In the genomic region with DNA sequence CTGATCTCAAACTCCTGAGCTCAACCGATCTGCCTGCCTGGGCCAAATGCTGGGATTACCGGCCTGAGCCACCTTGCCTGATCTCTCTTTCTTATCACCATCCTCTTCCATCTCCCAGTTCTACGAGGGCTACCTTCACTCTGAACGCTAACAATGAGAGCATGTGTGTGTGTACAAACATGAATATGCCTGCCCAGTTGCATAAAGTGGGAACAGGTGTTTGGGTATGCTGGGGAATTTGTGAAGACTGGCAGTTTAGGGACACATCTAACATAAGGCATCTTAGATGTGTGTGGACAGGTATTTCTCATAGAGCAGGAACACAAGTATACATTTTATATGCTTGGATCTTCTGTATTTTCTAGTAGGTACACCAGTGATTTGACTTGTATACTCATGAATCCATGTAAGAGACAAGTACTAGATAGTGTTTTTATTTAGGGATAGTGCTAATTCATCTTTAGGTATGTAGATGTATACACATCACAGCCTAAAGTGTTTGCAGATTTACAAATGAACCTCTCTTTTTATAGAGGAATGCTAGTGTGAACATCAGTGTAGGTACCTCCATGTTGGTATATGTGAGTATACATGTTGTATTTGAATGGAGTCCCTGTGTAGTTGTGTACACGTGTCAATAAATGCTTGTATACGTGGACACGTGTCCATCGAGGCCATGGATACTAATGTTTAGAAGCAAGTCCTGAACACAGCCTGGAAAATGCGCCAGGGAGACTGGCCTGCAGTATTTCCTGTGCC, we compare ENCODE assay signal across 8 cellular contexts. TPM values are rescaled to one million over a fixed set of nuclear protein-coding genes. Genes with fewer than 3 reads are reported as not detected.
DNase-seq lines count a peak whose midpoint lies in the region; ATAC-seq, FAIRE-seq and TF ChIP-seq lines count a peak whose summit lies in the region.

No MANE protein-coding gene starts in this region.

- DNase-seq in SK-N-SH (no peak), fibroblast of villous mesenchyme (ENCODE audit: low read depth) (no peak), posterior vena cava (ENCODE audit: low spot score) (no peak), H54 (ENCODE audit: insufficient read length, low spot score) (no peak)
- DNase-seq in stimulated activated effector memory CD8-positive, alpha-beta T cell treated with anti-CD3 and anti-CD28 coated beads, Interleukin-12 subunit alpha, Interleukin-12 subunit beta, amount 100 ng/mL, for 72 hours (ENCODE audit: low spot score in 2 of 2), result no peak

- TF ChIP-seq EP300 in SK-N-SH (IDR thresholded peaks at IDR 0.05; ENCODE audit: borderline replicate concordance in 1 of 2, low read depth in 1 of 2, low read length in 1 of 2), result no peak

- H2AFZ ChIP-seq in SK-N-SH (ENCODE audit: low read depth), result no peak overlapping the region
- no peak overlapping the region for H2AFZ ChIP-seq in SU-DHL-6 (ENCODE audit: low read depth, low read length, severe bottlenecking)

- peak overlapping the region in 1 of 2 experiments; percentile 50; a peak in 2 of 4 replicates for H3K4me3 ChIP-seq in SK-N-SH (ENCODE audit: low read depth in 2 of 2, low read length in 1 of 2)
- H3K4me3 ChIP-seq in SU-DHL-6 (ENCODE audit: insufficient read depth, low read length, poor library complexity, severe bottlenecking), result no peak overlapping the region
- peak overlapping the region; percentile 55 for H3K4me3 ChIP-seq in fibroblast of villous mesenchyme (ENCODE audit: low read depth, low read length)

- no peaks in the 10 kb centered on the region for H3K9me2 ChIP-seq in SK-N-SH
- no peaks in the 10 kb centered on the region for H3K9me2 ChIP-seq in SU-DHL-6 (replicated peaks; ENCODE audit: insufficient read depth, low read length)

- peak overlapping the region; percentile 84 for H3K4me3 Mint-ChIP-seq in stimulated activated effector memory CD8-positive, alpha-beta T cell treated with anti-CD3 and anti-CD28 coated beads, Interleukin-12 subunit alpha, Interleukin-12 subunit beta, amount 100 ng/mL, for 72 hours

- CTCF ChIA-PET in SK-N-SH (lab: Yijun Ruan, JAX), result interaction anchor here (1.1 to 55.0 kb wide), 4 partner anchors 16 to 88 kb away, joined by 3 to 1225 read pairs (median 24); a partner anchor contains a TSS

- no peak for TF ChIP-seq CTCF in SK-N-SH (IDR thresholded peaks at IDR 0.05)
- no peak for TF ChIP-seq CTCF in SU-DHL-6 (IDR thresholded peaks at IDR 0.05; ENCODE audit: insufficient read depth, low read length, poor library complexity, severe bottlenecking)
- no peak for TF ChIP-seq CTCF in fibroblast of villous mesenchyme (IDR thresholded peaks at IDR 0.05; ENCODE audit: insufficient read depth, low read depth, low read length)

- no peaks in the 10 kb centered on the region for H3K36me3 Mint-ChIP-seq in stimulated activated effector memory CD8-positive, alpha-beta T cell treated with anti-CD3 and anti-CD28 coated beads, Interleukin-12 subunit alpha, Interleukin-12 subunit beta, amount 100 ng/mL, for 72 hours

- H4K20me1 ChIP-seq in SK-N-SH (ENCODE audit: insufficient read depth) (no peaks in the 10 kb centered on the region), SU-DHL-6 (ENCODE audit: low read depth, low read length) (no peaks in the 10 kb centered on the region)

- H3K79me2 ChIP-seq in SK-N-SH (ENCODE audit: insufficient read depth), result no peaks in the 10 kb centered on the region
- no peaks in the 10 kb centered on the region for H3K79me2 ChIP-seq in SU-DHL-6 (ENCODE audit: insufficient read depth, low read length)

- ATAC-seq in SK-N-SH treated with all-trans-retinoic acid at 6 μM for 48 hours (no peak), HG03280 (IDR thresholded peaks at IDR 0.05; ENCODE audit: unreplicated experiment) (no peak)
- ATAC-seq in stimulated activated effector memory CD8-positive, alpha-beta T cell treated with anti-CD3 and anti-CD28 coated beads, Interleukin-12 subunit alpha, Interleukin-12 subunit beta, amount 100 ng/mL, for 72 hours, result no peak

- H3K9me3 ChIP-seq in SK-N-SH (no peaks in the 10 kb centered on the region), SU-DHL-6 (ENCODE audit: insufficient read depth, low read length) (no peaks in the 10 kb centered on the region)

- POLR2A ChIA-PET in SK-N-SH (lab: Yijun Ruan, JAX), result no interaction called here

- no peak for TF ChIP-seq POLR2A in H54 (IDR thresholded peaks at IDR 0.05; ENCODE audit: low read depth, low read length)

- H3K36me3 ChIP-seq in SK-N-SH (replicated peaks in 1 of 2; ENCODE audit: control insufficient read depth in 1 of 2, insufficient read depth in 2 of 2, low read length in 1 of 2), result no peaks in the 10 kb centered on the region
- H3K36me3 ChIP-seq in SU-DHL-6 (ENCODE audit: low read length), result no peaks in the 10 kb centered on the region

- 15% methylated on average over 9 of the region's 9 CpGs for WGBS in SK-N-SH (ENCODE audit: low lambda C conversion rate)

- H3F3A ChIP-seq in SK-N-SH (replicated peaks; ENCODE audit: insufficient read depth) (no peaks in the 10 kb centered on the region), SU-DHL-6 (ENCODE audit: insufficient read depth) (0 out of 2 replicates have a peak, but pooled peaks cover 3% of the 10 kb centered on the region)

- intact Hi-C loops in posterior vena cava (cut with DNase I), result no loop called here

- H3K27me3 ChIP-seq in SK-N-SH (ENCODE audit: insufficient read depth) (peaks cover 100% of the 10 kb centered on the region), SU-DHL-6 (ENCODE audit: low read length) (no peaks in the 10 kb centered on the region)

- no peak for TF ChIP-seq RAD21 in SK-N-SH (IDR thresholded peaks at IDR 0.05; ENCODE audit: low read length)

- H3K4me2 ChIP-seq in SK-N-SH (no peak overlapping the region; the same call in 1 of the 2 replicates), SU-DHL-6 (ENCODE audit: low read depth, low read length, poor library complexity, severe bottlenecking) (peak overlapping the region; percentile 60)

- H3K27ac Mint-ChIP-seq in stimulated activated effector memory CD8-positive, alpha-beta T cell treated with anti-CD3 and anti-CD28 coated beads, Interleukin-12 subunit alpha, Interleukin-12 subunit beta, amount 100 ng/mL, for 72 hours, result no peak overlapping the region

- H3K4me1 Mint-ChIP-seq in stimulated activated effector memory CD8-positive, alpha-beta T cell treated with anti-CD3 and anti-CD28 coated beads, Interleukin-12 subunit alpha, Interleukin-12 subunit beta, amount 100 ng/mL, for 72 hours, result peaks cover 56% of the 10 kb centered on the region

- H3K9ac ChIP-seq in SK-N-SH (no peak overlapping the region), SU-DHL-6 (ENCODE audit: low read length) (no peak overlapping the region)

- FAIRE-seq in H54 (lab: Jason Lieb, UNC), result no peak

- H3K4me1 ChIP-seq in SK-N-SH (ENCODE audit: control insufficient read depth in 1 of 2, insufficient read depth in 2 of 2, low read depth in 1 of 2, low read length in 1 of 2), result peaks cover 0 to 13% of the 10 kb centered on the region in 2 experiments; a peak in 1 of 4 replicates

- H3K27ac ChIP-seq in SK-N-SH (ENCODE audit: low read depth in 2 of 2, low read length in 1 of 2) (no peak overlapping the region), SU-DHL-6 (ENCODE audit: low read depth, low read length) (no peak overlapping the region)

- H3K9me3 Mint-ChIP-seq in stimulated activated effector memory CD8-positive, alpha-beta T cell treated with anti-CD3 and anti-CD28 coated beads, Interleukin-12 subunit alpha, Interleukin-12 subunit beta, amount 100 ng/mL, for 72 hours, result no peaks in the 10 kb centered on the region

TF ChIP-seq in SK-N-SH, 30 proteins besides CTCF, POLR2A, EP300 and RAD21:
- TF ChIP-seq EZH2phosphoT487 (IDR thresholded peaks at IDR 0.05; ENCODE audit: borderline replicate concordance, low read depth) (peak; percentile 11; the same call in 1 of the 2 replicates), YY1 (IDR thresholded peaks at IDR 0.05; ENCODE audit: low read depth) (no peak)

TF ChIP-seq in SK-N-SH treated with all-trans-retinoic acid at 6 μM for 48 hours, 23 proteins besides CTCF, POLR2A, EP300 and RAD21 (continues in another document):
- TF ChIP-seq, protein P1, sequence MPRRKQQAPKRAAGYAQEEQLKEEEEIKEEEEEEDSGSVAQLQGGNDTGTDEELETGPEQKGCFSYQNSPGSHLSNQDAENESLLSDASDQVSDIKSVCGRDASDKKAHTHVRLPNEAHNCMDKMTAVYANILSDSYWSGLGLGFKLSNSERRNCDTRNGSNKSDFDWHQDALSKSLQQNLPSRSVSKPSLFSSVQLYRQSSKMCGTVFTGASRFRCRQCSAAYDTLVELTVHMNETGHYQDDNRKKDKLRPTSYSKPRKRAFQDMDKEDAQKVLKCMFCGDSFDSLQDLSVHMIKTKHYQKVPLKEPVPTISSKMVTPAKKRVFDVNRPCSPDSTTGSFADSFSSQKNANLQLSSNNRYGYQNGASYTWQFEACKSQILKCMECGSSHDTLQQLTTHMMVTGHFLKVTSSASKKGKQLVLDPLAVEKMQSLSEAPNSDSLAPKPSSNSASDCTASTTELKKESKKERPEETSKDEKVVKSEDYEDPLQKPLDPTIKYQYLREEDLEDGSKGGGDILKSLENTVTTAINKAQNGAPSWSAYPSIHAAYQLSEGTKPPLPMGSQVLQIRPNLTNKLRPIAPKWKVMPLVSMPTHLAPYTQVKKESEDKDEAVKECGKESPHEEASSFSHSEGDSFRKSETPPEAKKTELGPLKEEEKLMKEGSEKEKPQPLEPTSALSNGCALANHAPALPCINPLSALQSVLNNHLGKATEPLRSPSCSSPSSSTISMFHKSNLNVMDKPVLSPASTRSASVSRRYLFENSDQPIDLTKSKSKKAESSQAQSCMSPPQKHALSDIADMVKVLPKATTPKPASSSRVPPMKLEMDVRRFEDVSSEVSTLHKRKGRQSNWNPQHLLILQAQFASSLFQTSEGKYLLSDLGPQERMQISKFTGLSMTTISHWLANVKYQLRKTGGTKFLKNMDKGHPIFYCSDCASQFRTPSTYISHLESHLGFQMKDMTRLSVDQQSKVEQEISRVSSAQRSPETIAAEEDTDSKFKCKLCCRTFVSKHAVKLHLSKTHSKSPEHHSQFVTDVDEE (CRISPR knock-in tag; IDR thresholded peaks at IDR 0.05), result no peak
- TF ChIP-seq PPARA (CRISPR knock-in tag; IDR thresholded peaks at IDR 0.05; ENCODE audit: borderline replicate concordance) (no peak), OSR1 (CRISPR knock-in tag; IDR thresholded peaks at IDR 0.05) (no peak), TOX (CRISPR knock-in tag; IDR thresholded peaks at IDR 0.05; ENCODE audit: borderline replicate concordance) (no peak), RARB (CRISPR knock-in tag; IDR thresholded peaks at IDR 0.05) (no peak)

RNA-seq across cellular contexts. Expression of a gene that starts 1.2 kb away (rescaled TPM):
- polyA plus RNA-seq in SK-N-SH (2012; rRNA removed), result 0.03 and 0.10 TPM in 2 replicates
- not detected in 2 replicates for polyA plus RNA-seq in SK-N-SH (2012; cell fraction: cytosol; rRNA removed)
- 0.11 and 0.14 TPM in 2 replicates for polyA plus RNA-seq in SK-N-SH (2012; cell fraction: nucleus; rRNA removed)
- total RNA-seq in fibroblast of villous mesenchyme, result not detected in 2 replicates
- under 1 TPM in 1 of 2 donors, not detected in 1; 0.19 TPM for total RNA-seq in posterior vena cava

RNA-seq across cellular contexts. Expression of a gene that starts 27.2 kb away (rescaled TPM):
- polyA plus RNA-seq in SK-N-SH (2012; rRNA removed), result not detected in 2 replicates
- not detected in 2 replicates for polyA plus RNA-seq in SK-N-SH (2012; cell fraction: cytosol; rRNA removed)
- polyA plus RNA-seq in SK-N-SH (2012; cell fraction: nucleus; rRNA removed), result not detected in 2 replicates
- total RNA-seq in fibroblast of villous mesenchyme (not detected in 2 replicates), posterior vena cava (under 1 TPM in 1 of 2 donors, not detected in 1; 0.23 TPM)
